20 cellular contexts compared by ENCODE assay signal in the genomic region with DNA sequence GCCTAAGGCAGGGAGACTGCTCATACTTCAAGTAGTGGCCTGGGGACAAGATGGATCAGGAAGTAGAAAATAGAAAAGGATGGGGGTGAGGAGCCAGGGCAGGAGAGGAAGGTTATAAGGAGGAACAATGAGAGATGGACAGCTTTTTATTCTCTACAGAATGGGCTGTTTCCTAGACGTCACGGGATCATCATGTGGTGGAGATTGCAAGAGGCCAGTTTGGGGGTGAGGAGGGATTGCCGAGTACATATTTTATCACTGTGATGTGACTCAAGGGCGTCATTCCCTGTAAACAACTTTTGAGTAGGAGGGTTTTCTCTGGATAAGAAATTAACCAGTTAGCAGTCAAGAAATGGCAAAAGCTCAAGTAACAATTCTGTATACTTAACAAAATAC.
DNase-seq lines count a peak whose midpoint lies in the region; ATAC-seq and TF ChIP-seq lines count a peak whose summit lies in the region.
"Had no signal": no experiment of that assay in that cellular context is flagged by ENCODE, and none has a peak within 500 bp of the region (broad histone marks: within the 10 kb centered on the region; RNA-seq: fewer than 3 reads in every experiment).

No MANE protein-coding gene starts in this region.

- no peak for TF ChIP-seq EP300 in transverse colon (IDR thresholded peaks at IDR 0.05; ENCODE audit: low read depth)

- CTCF ChIA-PET in mammary epithelial cell (lab: Charles Lee; ENCODE audit: low non-redundant PET) = no interaction called here

- no peak overlapping the region for H3K9ac ChIP-seq in mammary epithelial cell (ENCODE audit: insufficient read depth, low read length)

- H3K79me2 ChIP-seq in mammary epithelial cell (ENCODE audit: insufficient read depth, low read length) = no peaks in the 10 kb centered on the region

- in situ Hi-C loops in mammary epithelial cell (cut with MboI; ENCODE audit: low sequenced_read_pairs in 2 of 2) (loop anchor here in 1 of 2 donors (10.0 kb wide), 1 partner anchor 274 kb away; no protein-coding TSS in a partner anchor), transverse colon (cut with MboI; ENCODE audit: low pct_ligation_motif_present in 1 of 4, low pct_unique_long_range_greater_than_20kb in 1 of 4, low sequenced_read_pairs in 3 of 4) (no loop called here)

- no peak for TF ChIP-seq CTCF in mammary epithelial cell (conservative IDR thresholded peaks at IDR 0.05 in 1 of 2, IDR thresholded peaks at IDR 0.05 in 1 of 2; ENCODE audit: extremely low read depth in 1 of 2, insufficient read depth in 1 of 2, low read depth in 1 of 2, low read length in 2 of 2)
- TF ChIP-seq CTCF in breast epithelium (IDR thresholded peaks at IDR 0.05) = no peak
- no peak for TF ChIP-seq CTCF in chondrocyte (IDR thresholded peaks at IDR 0.05)
- TF ChIP-seq CTCF in heart left ventricle (IDR thresholded peaks at IDR 0.05) = no peak
- no peak for TF ChIP-seq CTCF in transverse colon (IDR thresholded peaks at IDR 0.05)

- H3K36me3 ChIP-seq in mammary epithelial cell (ENCODE audit: insufficient read depth, low read length) (no peaks in the 10 kb centered on the region), breast epithelium (no peaks in the 10 kb centered on the region), heart left ventricle (no peaks in the 10 kb centered on the region), transverse colon (no peaks in the 10 kb centered on the region)
- H3K36me3 ChIP-seq: ascending aorta, colonic mucosa, gastroesophageal sphincter, suprapubic skin had no signal

- H3K9me3 ChIP-seq in mammary epithelial cell (replicated peaks; ENCODE audit: insufficient read depth, low read length) = peaks cover 5% of the 10 kb centered on the region
- H3K9me3 ChIP-seq in breast epithelium = no peaks in the 10 kb centered on the region
- no peaks in the 10 kb centered on the region for H3K9me3 ChIP-seq in heart left ventricle
- H3K9me3 ChIP-seq in transverse colon = no peaks in the 10 kb centered on the region
- H3K9me3 ChIP-seq: ascending aorta, colonic mucosa, gastroesophageal sphincter, suprapubic skin had no signal

- H3K4me1 Mint-ChIP-seq in chondrocyte (ENCODE audit: low read depth) = peaks cover 45% of the 10 kb centered on the region
- H3K4me1 Mint-ChIP-seq: CD14-positive monocyte had no signal

- H4K20me1 ChIP-seq in mammary epithelial cell (ENCODE audit: insufficient read depth, low read length) = no peaks in the 10 kb centered on the region

- peaks cover 22% of the 10 kb centered on the region for H3K4me1 ChIP-seq in mammary epithelial cell (ENCODE audit: insufficient read depth, low read length)
- no peaks in the 10 kb centered on the region for H3K4me1 ChIP-seq in breast epithelium
- H3K4me1 ChIP-seq in heart left ventricle = peaks cover 0 to 12% (median 0%) of the 10 kb centered on the region in 12 donors
- no peaks in the 10 kb centered on the region for H3K4me1 ChIP-seq in transverse colon
- H3K4me1 ChIP-seq: ascending aorta, colonic mucosa, gastroesophageal sphincter, suprapubic skin had no signal

- peak overlapping the region; percentile 48 for H2AFZ ChIP-seq in mammary epithelial cell (ENCODE audit: low read depth, low read length)

- H3K9me3 Mint-ChIP-seq in chondrocyte (ENCODE audit: low read depth) = peaks cover 15% of the 10 kb centered on the region

- 92% methylated on average over 4 of the region's 4 CpGs for WGBS in mammary epithelial cell (ENCODE audit: low coverage, missing lambda C conversion rate)
- WGBS in heart left ventricle, 4 donors = 71 to 77% (median 74%) methylated on average over 4 of the region's 4 CpGs
- WGBS in transverse colon (ENCODE audit: low coverage in 1 of 2), 2 donors = 60 to 79% methylated on average over 1 to 4 of the region's 4 CpGs

- peaks cover 3% of the 10 kb centered on the region for H3K36me3 Mint-ChIP-seq in chondrocyte (ENCODE audit: low read depth)
- H3K36me3 Mint-ChIP-seq: CD14-positive monocyte had no signal

- DNase-seq in mammary epithelial cell (no peak), breast epithelium (ENCODE audit: low spot score in 2 of 2) (no peak), chondrocyte (ENCODE audit: low spot score) (no peak), lung microvascular endothelial cell (ENCODE audit: low read depth in 2 of 2) (peak; percentile 19 to 58), MV-4-11 (lab: John Stamatoyannopoulos, UW) (no peak), heart left ventricle (no peak), transverse colon (no peak)
- DNase-seq: activated CD8-positive, alpha-beta memory T cell treated with anti-CD3 and anti-CD28 coated beads, Interleukin-2, amount 50 U/mL, for 4 hours; activated naive CD4-positive, alpha-beta T cell; colonic mucosa; Kasumi-1; NCI-H1417; NCI-H2171; NCI-H748 treated with DMSO at 0.1 percent for 48 hours; OCI-M1 had no signal

- ATAC-seq in HG03135 (IDR thresholded peaks at IDR 0.05; ENCODE audit: unreplicated experiment) (no peak), heart left ventricle (no peak)
- ATAC-seq: gastroesophageal sphincter had no signal

- intact Hi-C loops in mammary epithelial cell (cut with micrococcal nuclease) (loop anchor here (2.0 kb wide), 1 partner anchor 110 kb away; no protein-coding TSS in a partner anchor), breast epithelium (cut with DNase I; ENCODE audit: low total_unique reads) (no loop called here), heart left ventricle (cut with DNase I) (no loop called here), transverse colon (cut with DNase I; ENCODE audit: low total_unique reads) (no loop called here)

- H3K4me3 ChIP-seq in mammary epithelial cell (replicated peaks in 1 of 3; ENCODE audit: insufficient read depth in 1 of 3, low read depth in 2 of 3, low read length in 3 of 3) (no peak overlapping the region), breast epithelium (no peak overlapping the region), heart left ventricle (no peak overlapping the region), transverse colon (no peak overlapping the region)
- H3K4me3 ChIP-seq: ascending aorta, colonic mucosa, gastroesophageal sphincter, suprapubic skin had no signal

- H3K4me3 Mint-ChIP-seq in chondrocyte (ENCODE audit: unreplicated experiment) = no peak overlapping the region
- H3K4me3 Mint-ChIP-seq: CD14-positive monocyte had no signal

- no peaks in the 10 kb centered on the region for H3K27me3 Mint-ChIP-seq in chondrocyte (ENCODE audit: low read depth)

- TF ChIP-seq POLR2A in breast epithelium (IDR thresholded peaks at IDR 0.05) (no peak), heart left ventricle (IDR thresholded peaks at IDR 0.05) (no peak), transverse colon (IDR thresholded peaks at IDR 0.05) (no peak)

- dilution Hi-C loops in mammary epithelial cell (cut with HindIII; ENCODE audit: low sequenced_read_pairs) = no loop called here

- H3K27ac Mint-ChIP-seq in chondrocyte (ENCODE audit: unreplicated experiment) = peak overlapping the region; percentile 52
- H3K27ac Mint-ChIP-seq: CD14-positive monocyte had no signal

- H3K27me3 ChIP-seq in mammary epithelial cell (ENCODE audit: insufficient read depth, low read length) = no peaks in the 10 kb centered on the region
- no peaks in the 10 kb centered on the region for H3K27me3 ChIP-seq in breast epithelium
- no peaks in the 10 kb centered on the region for H3K27me3 ChIP-seq in heart left ventricle
- no peaks in the 10 kb centered on the region for H3K27me3 ChIP-seq in transverse colon
- H3K27me3 ChIP-seq: ascending aorta, colonic mucosa, gastroesophageal sphincter, suprapubic skin had no signal

- H3K27ac ChIP-seq in mammary epithelial cell (ENCODE audit: insufficient read depth, low read depth, low read length) (peak overlapping the region; percentile 45), breast epithelium (no peak overlapping the region), heart left ventricle (no peak overlapping the region), transverse colon (no peak overlapping the region)
- H3K27ac ChIP-seq: ascending aorta, colonic mucosa, gastroesophageal sphincter, suprapubic skin had no signal

- peak overlapping the region; percentile 34 for H3K4me2 ChIP-seq in mammary epithelial cell (ENCODE audit: insufficient read depth, low read depth, low read length)

- no TSS peak for BruUV-seq in mammary epithelial cell (replicated peaks; lab: Mats Ljungman, UMichigan)

Comparison
In these comparisons a context has a peak if more than half of its experiments do, and no peak if none do; other contexts are left out.
1. DNase-seq: peak in lung microvascular endothelial cell (2 of 2); none in mammary epithelial cell (single experiment), breast epithelium (0 of 2), chondrocyte (single experiment), MV-4-11 (single experiment), heart left ventricle (0 of 5) and transverse colon (single experiment).